ENCODE assay signal across 6 cellular contexts in the genomic region with DNA sequence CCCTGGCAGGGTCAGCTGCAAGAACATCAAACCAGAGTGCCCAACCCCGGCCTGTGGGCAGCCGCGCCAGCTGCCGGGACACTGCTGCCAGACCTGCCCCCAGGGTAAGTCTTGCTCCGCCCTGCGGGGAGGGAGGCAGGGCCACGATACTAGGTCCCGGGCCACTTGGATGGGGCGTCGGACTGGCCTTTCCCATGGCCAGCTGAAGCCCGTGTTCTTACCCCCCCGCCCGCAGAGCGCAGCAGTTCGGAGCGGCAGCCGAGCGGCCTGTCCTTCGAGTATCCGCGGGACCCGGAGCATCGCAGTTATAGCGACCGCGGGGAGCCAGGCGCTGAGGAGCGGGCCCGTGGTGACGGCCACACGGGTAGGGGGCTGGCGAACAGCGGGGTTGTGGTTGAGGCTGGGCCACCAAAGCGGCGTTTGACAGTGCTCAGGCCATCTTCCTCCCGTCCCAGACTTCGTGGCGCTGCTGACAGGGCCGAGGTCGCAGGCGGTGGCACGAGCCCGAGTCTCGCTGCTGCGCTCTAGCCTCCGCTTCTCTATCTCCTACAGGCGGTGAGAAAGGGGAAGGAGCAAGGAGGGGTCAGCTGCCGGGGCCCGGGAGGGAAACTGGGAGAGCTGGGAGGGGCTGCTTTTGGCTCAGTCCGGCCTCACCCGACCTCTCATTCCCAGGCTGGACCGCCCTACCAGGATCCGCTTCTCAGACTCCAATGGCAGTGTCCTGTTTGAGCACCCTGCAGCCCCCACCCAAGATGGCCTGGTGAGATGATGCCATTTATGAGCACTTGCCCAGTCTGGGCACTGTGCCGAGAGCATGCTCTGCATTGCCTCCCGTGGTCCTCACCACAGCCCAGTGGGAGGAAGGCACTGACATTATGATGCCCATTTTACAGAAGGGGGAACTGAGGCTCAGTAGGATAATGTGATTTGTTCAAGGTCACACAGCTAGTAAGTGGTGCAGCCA. TPM values are rescaled to one million over a fixed set of nuclear protein-coding genes. Genes with fewer than 3 reads are reported as not detected.
DNase-seq lines count a peak whose midpoint lies in the region; ATAC-seq and TF ChIP-seq lines count a peak whose summit lies in the region.

No MANE protein-coding gene starts in this region.

- H3K79me2 ChIP-seq in PC-9 (ENCODE audit: low read depth): no peaks in the 10 kb centered on the region

- CTCF ChIA-PET in PC-9 (lab: Charles Lee): no interaction called here

- intact Hi-C loops in Right ventricle myocardium inferior (cut with DNase I): no loop called here
- intact Hi-C loops in cardiac septum (cut with DNase I): no loop called here
- intact Hi-C loops in vagina (cut with DNase I): no loop called here
- intact Hi-C loops in PC-9 (cut with micrococcal nuclease; ENCODE audit: unreplicated experiment): no loop called here

- H3K27ac ChIP-seq in vagina (peak overlapping the region; percentile 68), PC-9 (no peak overlapping the region)

- H4K20me1 ChIP-seq in PC-9 (ENCODE audit: insufficient read depth): no peaks in the 10 kb centered on the region

- H3K9me2 ChIP-seq in PC-9 (ENCODE audit: insufficient read depth): no peaks in the 10 kb centered on the region

- BruUV-seq in PC-9 (replicated peaks; lab: Mats Ljungman, UMichigan): no TSS peak

- H3F3A ChIP-seq in PC-9 (ENCODE audit: insufficient read depth, low read depth): no peaks in the 10 kb centered on the region

- H3K4me3 ChIP-seq in vagina: peak overlapping the region; percentile 44 to 89
- no peak overlapping the region for H3K4me3 ChIP-seq in PC-9

- H3K27me3 ChIP-seq in vagina: no peaks in the 10 kb centered on the region
- H3K27me3 ChIP-seq in PC-9 (ENCODE audit: insufficient read depth, low read depth): peaks cover 74% of the 10 kb centered on the region

- H3K4me2 ChIP-seq in PC-9: no peak overlapping the region

- H3K9me3 ChIP-seq in vagina: no peaks in the 10 kb centered on the region
- H3K9me3 ChIP-seq in PC-9 (ENCODE audit: insufficient read depth, low read depth): no peaks in the 10 kb centered on the region

- DNase-seq in Right ventricle myocardium inferior (ENCODE audit: missing footprints): no peak
- no peak for DNase-seq in cardiac septum (ENCODE audit: low spot score)
- peak; percentile 72 for DNase-seq in left kidney (ENCODE audit: low read depth, low spot score)
- no peak for DNase-seq in vagina (ENCODE audit: extremely low spot score in 2 of 2)
- no peak for DNase-seq in PC-9

- H2AFZ ChIP-seq in PC-9: no peak overlapping the region

- H3K4me1 ChIP-seq in vagina: peaks cover 32% of the 10 kb centered on the region
- no peaks in the 10 kb centered on the region for H3K4me1 ChIP-seq in PC-9 (replicated peaks; ENCODE audit: insufficient read depth)

- peak; percentile 47 for ATAC-seq in Right ventricle myocardium inferior
- ATAC-seq in GM21619 (IDR thresholded peaks at IDR 0.05; ENCODE audit: unreplicated experiment): no peak

- TF ChIP-seq CTCF in vagina (IDR thresholded peaks at IDR 0.05) (no peak), PC-9 (conservative IDR thresholded peaks at IDR 0.05) (no peak)

- POLR2A ChIA-PET in PC-9 (lab: Charles Lee; ENCODE audit: unreplicated experiment): no interaction called here

- H3K36me3 ChIP-seq in vagina (peaks cover 0 to 3% of the 10 kb centered on the region in 2 donors), PC-9 (ENCODE audit: low read depth) (no peaks in the 10 kb centered on the region)

- no peak for TF ChIP-seq POLR2A in vagina (IDR thresholded peaks at IDR 0.05)

RNA-seq across cellular contexts. Expression of a gene that starts 1.7 kb away (rescaled TPM):
- total RNA-seq in Right ventricle myocardium inferior (8.7 TPM), cardiac septum (7.0 TPM), vagina (32.7 TPM), PC-9 (2021) (not detected in 2 replicates)

RNA-seq across cellular contexts. Expression of a gene that starts 3.5 kb away (rescaled TPM):
- total RNA-seq in Right ventricle myocardium inferior (0.35 TPM), cardiac septum (0.48 TPM), vagina (0.74 TPM), PC-9 (2021) (not detected in 2 replicates)

RNA-seq across cellular contexts. Expression of a gene that starts 20.0 kb away (rescaled TPM):
- 27.1 TPM for total RNA-seq in Right ventricle myocardium inferior
- total RNA-seq in cardiac septum: 23.2 TPM
- total RNA-seq in vagina: 64.3 TPM
- total RNA-seq in PC-9 (2021): 153 and 167 TPM in 2 replicates

RNA-seq across cellular contexts. Expression of a gene that starts 20.1 kb away (rescaled TPM):
- total RNA-seq in Right ventricle myocardium inferior (2.9 TPM), cardiac septum (3.1 TPM), vagina (8.1 TPM), PC-9 (2021) (27.1 and 33.0 TPM in 2 replicates)

RNA-seq across cellular contexts. Expression of a gene that starts 44.1 kb away (rescaled TPM):
- total RNA-seq in Right ventricle myocardium inferior (33.4 TPM), cardiac septum (43.3 TPM), vagina (28.5 TPM), PC-9 (2021) (25.5 and 28.2 TPM in 2 replicates)
